Comparison of ENCODE assay signal across 16 cellular contexts in genomic region chr13:29439601-29440381, GRCh38.
DNase-seq lines count a peak whose midpoint lies in the region; ATAC-seq and TF ChIP-seq lines count a peak whose summit lies in the region.
"Had no signal": no experiment of that assay in that cellular context is flagged by ENCODE, and none has a peak within 500 bp of the region (broad histone marks: within the 10 kb centered on the region; RNA-seq: fewer than 3 reads in every experiment).

No MANE protein-coding gene starts in this region.

- H3K36me3 ChIP-seq in cardiac muscle cell (no peaks in the 10 kb centered on the region), esophagus muscularis mucosa (no peaks in the 10 kb centered on the region), gastrocnemius medialis (no peaks in the 10 kb centered on the region)

- DNase-seq in cardiac muscle cell (ENCODE audit: low read depth in 1 of 2, low spot score in 1 of 2) = no peak
- no peak for DNase-seq in Right ventricle myocardium superior
- DNase-seq in NCI-H69 (lab: John Stamatoyannopoulos, UW) = peak; percentile 0
- DNase-seq in esophagus muscularis mucosa (ENCODE audit: extremely low spot score) = no peak
- DNase-seq in putamen (ENCODE audit: low spot score) = peak; percentile 11
- DNase-seq in gastrocnemius medialis = no peak
- DNase-seq: DND-41; NCI-H1105; NCI-H1694; NCI-H2081 treated with DMSO at 0.1 percent for 48 hours; NCI-H446 treated with DMSO at 0.1 percent for 48 hours; NK-92 treated with Interleukin-12 subunit alpha and Interleukin-12 subunit beta, amount 100 ng/mL, for 24 hours; OCI-M1 had no signal

- H3K27me3 ChIP-seq in cardiac muscle cell = no peaks in the 10 kb centered on the region
- H3K27me3 ChIP-seq in esophagus muscularis mucosa = no peaks in the 10 kb centered on the region
- no peaks in the 10 kb centered on the region for H3K27me3 ChIP-seq in gastrocnemius medialis

- no peaks in the 10 kb centered on the region for H3K9me3 ChIP-seq in cardiac muscle cell (ENCODE audit: low read depth)
- no peaks in the 10 kb centered on the region for H3K9me3 ChIP-seq in esophagus muscularis mucosa
- H3K9me3 ChIP-seq in gastrocnemius medialis = no peaks in the 10 kb centered on the region

- TF ChIP-seq POLR2A in esophagus muscularis mucosa (IDR thresholded peaks at IDR 0.05; ENCODE audit: low read depth) (no peak), gastrocnemius medialis (IDR thresholded peaks at IDR 0.05) (no peak)

- TF ChIP-seq EP300 in esophagus muscularis mucosa (IDR thresholded peaks at IDR 0.05) = no peak

- TF ChIP-seq CTCF in cardiac muscle cell (IDR thresholded peaks at IDR 0.05; ENCODE audit: low read depth, low read length) (no peak), esophagus muscularis mucosa (IDR thresholded peaks at IDR 0.05) (no peak), gastrocnemius medialis (IDR thresholded peaks at IDR 0.05 in 4 of 5, conservative IDR thresholded peaks at IDR 0.05 in 1 of 5) (no peak)

- H3K4me3 ChIP-seq in cardiac muscle cell = no peak overlapping the region
- no peak overlapping the region for H3K4me3 ChIP-seq in esophagus muscularis mucosa
- H3K4me3 ChIP-seq in gastrocnemius medialis = no peak overlapping the region

- H3K27ac ChIP-seq in cardiac muscle cell (peak overlapping the region; percentile 96), esophagus muscularis mucosa (replicated peaks in 1 of 4) (peak overlapping the region in 3 of 4 donors; percentile 71 to 84 (median 79)), gastrocnemius medialis (no peak overlapping the region)
- H3K27ac ChIP-seq: 22Rv1 had no signal

- no peak for ATAC-seq in Right ventricle myocardium superior (ENCODE audit: poor library complexity)
- no peak for ATAC-seq in gastrocnemius medialis
- no peak for ATAC-seq in HG03521 (IDR thresholded peaks at IDR 0.05; ENCODE audit: unreplicated experiment)
- no peak for ATAC-seq in HG03460 (IDR thresholded peaks at IDR 0.05; ENCODE audit: unreplicated experiment)

- 61% methylated on average over 10 of the region's 10 CpGs for WGBS in esophagus muscularis mucosa

- in situ Hi-C loops in gastrocnemius medialis (cut with MboI; ENCODE audit: low sequenced_read_pairs in 4 of 4) = no loop called here

- H3K4me1 ChIP-seq in cardiac muscle cell (ENCODE audit: low read depth) = peaks cover 50% of the 10 kb centered on the region
- peaks cover 37 to 51% (median 48%) of the 10 kb centered on the region in 4 donors for H3K4me1 ChIP-seq in esophagus muscularis mucosa
- peaks cover 22 to 47% of the 10 kb centered on the region in 2 donors for H3K4me1 ChIP-seq in gastrocnemius medialis

- intact Hi-C loops in Right ventricle myocardium superior (cut with DNase I) (no loop called here), esophagus muscularis mucosa (cut with DNase I) (loop anchor here (5.0 kb wide), 1 partner anchor 297 kb away; no protein-coding TSS in a partner anchor), gastrocnemius medialis (cut with DNase I; ENCODE audit: low total_unique reads) (loop anchor here (5.0 kb wide), 1 partner anchor 33 kb away; no protein-coding TSS in a partner anchor)

Comparison
In these comparisons a context has a peak if more than half of its experiments do, and no peak if none do; other contexts are left out.
1. DNase-seq: peak in NCI-H69 (single experiment) and putamen (single experiment); none in cardiac muscle cell (0 of 2), Right ventricle myocardium superior (single experiment), esophagus muscularis mucosa (single experiment) and gastrocnemius medialis (0 of 2).
2. H3K27ac ChIP-seq: peak in cardiac muscle cell (single experiment) and esophagus muscularis mucosa (3 of 4); none in gastrocnemius medialis (0 of 4).